In genomic region chr1:243842978-243843490, GRCh38 we compare ENCODE assay signal across 1 cellular context.
TF ChIP-seq lines count a peak whose summit lies in the region.

No MANE protein-coding gene starts in this region.

TF ChIP-seq in H1, 55 proteins besides CTCF, POLR2A, EP300 and RAD21:
- TF ChIP-seq YY1 (IDR thresholded peaks at IDR 0.05; ENCODE audit: low read depth, low read length) (no peak), POLR2AphosphoS5 (IDR thresholded peaks at IDR 0.05; ENCODE audit: low read depth, low read length) (no peak), CBX8 (IDR thresholded peaks at IDR 0.05; ENCODE audit: borderline replicate concordance, low read depth, low read length) (no peak), FOSL1 (IDR thresholded peaks at IDR 0.05; ENCODE audit: insufficient read depth, low read depth, low read length) (no peak), NRF1 (IDR thresholded peaks at IDR 0.05; ENCODE audit: low read depth, low read length) (no peak), RBBP5 (IDR thresholded peaks at IDR 0.05; ENCODE audit: borderline replicate concordance, low read depth, low read length) (no peak), SIX5 (IDR thresholded peaks at IDR 0.05; ENCODE audit: low read depth, low read length) (no peak), CHD2 (IDR thresholded peaks at IDR 0.05; ENCODE audit: low read length) (no peak), KDM1A (IDR thresholded peaks at IDR 0.05; ENCODE audit: borderline replicate concordance, low read length) (no peak), TAF1 (IDR thresholded peaks at IDR 0.05; ENCODE audit: low read depth, low read length) (no peak), BRCA1 (IDR thresholded peaks at IDR 0.05; ENCODE audit: low read depth, low read length) (no peak), SIN3A (conservative IDR thresholded peaks at IDR 0.05 in 1 of 2, IDR thresholded peaks at IDR 0.05 in 1 of 2; ENCODE audit: low read depth in 1 of 2, low read length in 2 of 2) (no peak), CHD1 (IDR thresholded peaks at IDR 0.05; ENCODE audit: low read depth, low read length) (no peak), GABPA (IDR thresholded peaks at IDR 0.05; ENCODE audit: borderline replicate concordance, insufficient read depth, low read length) (no peak)
- TF ChIP-seq, protein P1, sequence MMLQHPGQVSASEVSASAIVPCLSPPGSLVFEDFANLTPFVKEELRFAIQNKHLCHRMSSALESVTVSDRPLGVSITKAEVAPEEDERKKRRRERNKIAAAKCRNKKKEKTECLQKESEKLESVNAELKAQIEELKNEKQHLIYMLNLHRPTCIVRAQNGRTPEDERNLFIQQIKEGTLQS (IDR thresholded peaks at IDR 0.05; ENCODE audit: insufficient read depth, low read depth, low read length): no peak
- TF ChIP-seq, protein P2, sequence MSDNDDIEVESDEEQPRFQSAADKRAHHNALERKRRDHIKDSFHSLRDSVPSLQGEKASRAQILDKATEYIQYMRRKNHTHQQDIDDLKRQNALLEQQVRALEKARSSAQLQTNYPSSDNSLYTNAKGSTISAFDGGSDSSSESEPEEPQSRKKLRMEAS (IDR thresholded peaks at IDR 0.05): no peak
TF ChIP-seq in H1: peak in this region for 0.
